Comparison of ENCODE assay signal across 17 cellular contexts in the genomic region with DNA sequence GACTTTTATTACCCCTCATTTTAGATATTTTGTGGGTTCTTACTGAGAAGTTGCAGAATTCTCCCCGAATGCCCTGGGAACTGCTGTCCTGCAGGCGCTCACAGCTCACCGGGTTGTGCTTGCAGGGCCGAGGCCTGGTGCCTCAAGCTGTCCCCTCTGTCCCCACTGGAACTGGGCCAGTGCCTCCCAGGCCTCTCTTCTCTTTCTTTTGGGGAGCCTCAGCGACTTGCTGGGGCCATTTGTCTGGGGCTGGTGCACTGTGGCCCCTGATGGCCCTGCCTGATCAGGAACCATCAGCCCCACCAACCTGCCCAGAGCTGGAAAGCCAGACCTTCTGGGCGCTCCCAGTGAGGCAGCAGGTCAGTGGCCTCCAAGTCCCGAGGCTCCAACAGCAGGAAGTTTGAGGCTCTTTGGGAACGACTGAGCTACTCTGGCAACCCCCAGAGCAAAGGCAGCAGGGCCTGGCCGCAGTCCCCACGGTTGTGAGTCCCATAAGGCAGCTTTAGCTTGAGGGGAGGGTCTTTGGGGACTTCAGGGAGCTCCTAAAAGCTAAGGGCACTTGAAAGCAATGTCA. TPM values are rescaled to one million over a fixed set of nuclear protein-coding genes. Genes with fewer than 3 reads are reported as not detected.
DNase-seq lines count a peak whose midpoint lies in the region; ATAC-seq and TF ChIP-seq lines count a peak whose summit lies in the region.
"Had no signal": no experiment of that assay in that cellular context is flagged by ENCODE, and none has a peak within 500 bp of the region (broad histone marks: within the 10 kb centered on the region; RNA-seq: fewer than 3 reads in every experiment).

No MANE protein-coding gene starts in this region.

- no peak overlapping the region for H3K27ac ChIP-seq in adrenal gland
- H3K27ac ChIP-seq: RWPE1 had no signal

- peak; percentile 49 for DNase-seq in activated CD4-positive, alpha-beta T cell treated with anti-CD3 and anti-CD28 coated beads, Interleukin-2, amount 10 ng/mL, durations not matched to agents 24 days and 14 days
- no peak for DNase-seq in activated CD4-positive, alpha-beta T cell treated with anti-CD3 and anti-CD28 coated beads for 4 hours
- DNase-seq in 8988T (peak; percentile 8), RPMI8226 (peak; percentile 0), left colon (peak; percentile 27 to 40), D341Med (ENCODE audit: low spot score) (no peak), adrenal gland (no peak)
- DNase-seq in stimulated activated CD4-positive, alpha-beta T cell treated with anti-CD3 and anti-CD28 coated beads, Interleukin-4, amount 100 ng/mL, for 1 hour = no peak
- DNase-seq: Caco-2, DMS53, NCI-H146, NCI-H2081 treated with DMSO at 0.1 percent for 48 hours, NCI-H2227 treated with DMSO at 0.1 percent for 48 hours, NCI-H526 had no signal

- WGBS in adrenal gland, 4 donors = 81 to 92% (median 90%) methylated on average over 5 to 10 of the region's 10 CpGs

- H3K36me3 Mint-ChIP-seq in activated CD4-positive, alpha-beta T cell treated with anti-CD3 and anti-CD28 coated beads, Interleukin-2, amount 10 ng/mL, durations not matched to agents 24 days and 14 days (ENCODE audit: low read depth) = no peaks in the 10 kb centered on the region

- no peaks in the 10 kb centered on the region for H3K4me1 Mint-ChIP-seq in activated CD4-positive, alpha-beta T cell treated with anti-CD3 and anti-CD28 coated beads, Interleukin-2, amount 10 ng/mL, durations not matched to agents 24 days and 14 days

- TF ChIP-seq CTCF in adrenal gland (IDR thresholded peaks at IDR 0.05) = no peak

- TF ChIP-seq POLR2A in adrenal gland (IDR thresholded peaks at IDR 0.05) = no peak

- H3K27me3 Mint-ChIP-seq in activated CD4-positive, alpha-beta T cell treated with anti-CD3 and anti-CD28 coated beads, Interleukin-2, amount 10 ng/mL, durations not matched to agents 24 days and 14 days = peaks cover 6% of the 10 kb centered on the region

- H3K36me3 ChIP-seq in adrenal gland (replicated peaks in 1 of 2) = no peaks in the 10 kb centered on the region

- peaks cover 21% of the 10 kb centered on the region for H3K9me3 Mint-ChIP-seq in activated CD4-positive, alpha-beta T cell treated with anti-CD3 and anti-CD28 coated beads, Interleukin-2, amount 10 ng/mL, durations not matched to agents 24 days and 14 days

- H3K4me3 ChIP-seq in adrenal gland = no peak overlapping the region

- H3K9me3 ChIP-seq in adrenal gland (replicated peaks in 1 of 3) = no peaks in the 10 kb centered on the region

- intact Hi-C loops in activated CD4-positive, alpha-beta T cell treated with anti-CD3 and anti-CD28 coated beads, Interleukin-2, amount 10 ng/mL, durations not matched to agents 24 days and 14 days (cut with micrococcal nuclease) = no loop called here
- intact Hi-C loops in left colon (cut with DNase I, micrococcal nuclease) (no loop called here), adrenal gland (cut with DNase I) (no loop called here)

- H3K27me3 ChIP-seq in adrenal gland = no peaks in the 10 kb centered on the region

- no peak overlapping the region for H3K27ac Mint-ChIP-seq in activated CD4-positive, alpha-beta T cell treated with anti-CD3 and anti-CD28 coated beads, Interleukin-2, amount 10 ng/mL, durations not matched to agents 24 days and 14 days

- H3K4me3 Mint-ChIP-seq in activated CD4-positive, alpha-beta T cell treated with anti-CD3 and anti-CD28 coated beads, Interleukin-2, amount 10 ng/mL, durations not matched to agents 24 days and 14 days = no peak overlapping the region

- peak; percentile 5 for ATAC-seq in left colon

- H3K4me1 ChIP-seq in adrenal gland (replicated peaks in 1 of 2) = no peaks in the 10 kb centered on the region

RNA-seq across cellular contexts. Expression of a gene that starts 14.7 kb away (rescaled TPM):
- 1.0 and 1.2 TPM in 2 replicates for total RNA-seq in activated CD4-positive, alpha-beta T cell treated with anti-CD3 and anti-CD28 coated beads, Interleukin-2, amount 10 ng/mL, durations not matched to agents 24 days and 14 days
- 100 to 1,000 TPM in 1 of 2 donors, 10 to 100 TPM in 1; 32.3 to 124 TPM for total RNA-seq in left colon
- total RNA-seq in adrenal gland = 1 to 10 TPM in 2 of 8 donors, under 1 TPM in 4, not detected in 2; 0.28 to 2.3 (median 0.47) TPM
- 1 to 10 TPM in 1 of 3 donors, under 1 TPM in 1, not detected in 1; 0.17 to 1.3 TPM for polyA plus RNA-seq in adrenal gland
- total RNA-seq: A172 had no signal

RNA-seq across cellular contexts. Expression of a gene that starts 17.7 kb away (rescaled TPM):
- 0.52 and 1.2 TPM in 2 replicates for total RNA-seq in activated CD4-positive, alpha-beta T cell treated with anti-CD3 and anti-CD28 coated beads, Interleukin-2, amount 10 ng/mL, durations not matched to agents 24 days and 14 days
- total RNA-seq in left colon = 10 to 100 TPM; 50.8 to 69.8 TPM
- total RNA-seq in adrenal gland = 1 to 10 TPM in 2 of 8 donors, under 1 TPM in 4, not detected in 2; 0.25 to 1.8 (median 0.84) TPM
- under 1 TPM in 1 of 3 donors, not detected in 2; 0.16 TPM for polyA plus RNA-seq in adrenal gland
- total RNA-seq: A172, HT-29 had no signal

RNA-seq across cellular contexts. Expression of a gene that starts 59.9 kb away (rescaled TPM):
- total RNA-seq in activated CD4-positive, alpha-beta T cell treated with anti-CD3 and anti-CD28 coated beads, Interleukin-2, amount 10 ng/mL, durations not matched to agents 24 days and 14 days = 34.2 and 40.4 TPM in 2 replicates
- total RNA-seq in left colon = 10 to 100 TPM; 72.8 to 75.3 TPM
- total RNA-seq in adrenal gland = 10 to 100 TPM; 22.2 to 67.5 (median 38.1) TPM
- polyA plus RNA-seq in adrenal gland = 100 to 1,000 TPM in 1 of 3 donors, 10 to 100 TPM in 1, 1 to 10 TPM in 1; 4.3 to 131 (median 87.1) TPM

Comparison
In these comparisons a context has a peak if more than half of its experiments do, and no peak if none do; other contexts are left out.
1. DNase-seq: peak in activated CD4-positive, alpha-beta T cell treated with anti-CD3 and anti-CD28 coated beads, Interleukin-2, amount 10 ng/mL, durations not matched to agents 24 days and 14 days (single experiment), 8988T (single experiment), RPMI8226 (single experiment) and left colon (2 of 2); none in activated CD4-positive, alpha-beta T cell treated with anti-CD3 and anti-CD28 coated beads for 4 hours (0 of 2), D341Med (single experiment), adrenal gland (0 of 7) and stimulated activated CD4-positive, alpha-beta T cell treated with anti-CD3 and anti-CD28 coated beads, Interleukin-4, amount 100 ng/mL, for 1 hour (single experiment).
2. RNA of a gene that starts 14.7 kb away (total RNA-seq): 32.3 to 124 TPM in left colon; 1.0 to 1.2 TPM in activated CD4-positive, alpha-beta T cell treated with anti-CD3 and anti-CD28 coated beads, Interleukin-2, amount 10 ng/mL, durations not matched to agents 24 days and 14 days and 0.28 to 2.3 TPM in adrenal gland; every median in the first group is over 10 times any median in the second.
3. RNA of a gene that starts 17.7 kb away (total RNA-seq): 50.8 to 69.8 TPM in left colon; 0.52 to 1.2 TPM in activated CD4-positive, alpha-beta T cell treated with anti-CD3 and anti-CD28 coated beads, Interleukin-2, amount 10 ng/mL, durations not matched to agents 24 days and 14 days and 0.25 to 1.8 TPM in adrenal gland; every median in the first group is over 10 times any median in the second.